19 cellular contexts compared by ENCODE assay signal in genomic region chr2:99425022-99425421, GRCh38.
DNase-seq lines count a peak whose midpoint lies in the region; ATAC-seq and TF ChIP-seq lines count a peak whose summit lies in the region.
"Had no signal": no experiment of that assay in that cellular context is flagged by ENCODE, and none has a peak within 500 bp of the region (broad histone marks: within the 10 kb centered on the region; RNA-seq: fewer than 3 reads in every experiment).

No MANE protein-coding gene starts in this region.

- ATAC-seq in SK-N-SH treated with all-trans-retinoic acid at 6 μM for 48 hours (peak; percentile 41; the same call in 2 of the 3 replicates), GM19463 (IDR thresholded peaks at IDR 0.05; ENCODE audit: unreplicated experiment) (no peak), HG02870 (IDR thresholded peaks at IDR 0.05; ENCODE audit: unreplicated experiment) (no peak)
- no peak for ATAC-seq in activated naive CD4-positive, alpha-beta T cell treated with anti-CD3 and anti-CD28 coated beads, Interleukin-2, amount 50 U/mL, for 72 hours
- ATAC-seq: activated CD8-positive, alpha-beta T cell treated with anti-CD3 and anti-CD28 coated beads for 36 hours; activated T-helper 17 cell treated with anti-CD3 and anti-CD28 coated beads, Interleukin-2, amount 50 U/mL, for 72 hours had no signal

- WGBS in sigmoid colon, 2 donors, result 47 to 64% methylated on average over 2 of the region's 2 CpGs

- no peaks in the 10 kb centered on the region for H3K9me3 ChIP-seq in sigmoid colon
- H3K9me3 ChIP-seq: BLaER1 had no signal

- DNase-seq in H4 (ENCODE audit: low spot score), result peak; percentile 30
- DNase-seq in epithelial cell of prostate (ENCODE audit: low read depth, low spot score), result peak; percentile 6
- DNase-seq in pulmonary artery endothelial cell (ENCODE audit: low read depth, low spot score), result peak; percentile 77
- no peak for DNase-seq in activated naive CD4-positive, alpha-beta T cell treated with anti-CD3 and anti-CD28 coated beads, Interleukin-2, amount 50 U/mL, for 72 hours (ENCODE audit: low spot score in 2 of 2)
- no peak for DNase-seq in sigmoid colon
- DNase-seq: activated CD8-positive, alpha-beta T cell treated with anti-CD3 and anti-CD28 coated beads for 36 hours; effector CD8-positive, alpha-beta T cell; head of caudate nucleus; kidney; NCI-H146; occipital lobe; stimulated activated naive CD4-positive, alpha-beta T cell treated with Interleukin-2 at 50 U/mL for 16 hours had no signal

- H3K9me3 Mint-ChIP-seq in activated naive CD4-positive, alpha-beta T cell treated with anti-CD3 and anti-CD28 coated beads, Interleukin-2, amount 50 U/mL, for 72 hours, result no peaks in the 10 kb centered on the region
- H3K9me3 Mint-ChIP-seq: activated CD8-positive, alpha-beta T cell treated with anti-CD3 and anti-CD28 coated beads for 36 hours; activated T-helper 17 cell treated with anti-CD3 and anti-CD28 coated beads, Interleukin-2, amount 50 U/mL, for 72 hours had no signal

- H3K27ac ChIP-seq in epithelial cell of prostate (no peak overlapping the region), sigmoid colon (no peak overlapping the region)
- H3K27ac ChIP-seq: BLaER1, HL-60 had no signal

- TF ChIP-seq CTCF in sigmoid colon (IDR thresholded peaks at IDR 0.05), result no peak

- TF ChIP-seq EP300 in sigmoid colon (IDR thresholded peaks at IDR 0.05), result no peak

- H3K4me1 ChIP-seq in sigmoid colon, result peaks cover 0 to 37% (median 19%) of the 10 kb centered on the region in 4 donors

- no peak overlapping the region for H3K4me3 ChIP-seq in sigmoid colon
- H3K4me3 ChIP-seq: BLaER1, smooth muscle cell had no signal

- no peak overlapping the region for H3K27ac Mint-ChIP-seq in activated naive CD4-positive, alpha-beta T cell treated with anti-CD3 and anti-CD28 coated beads, Interleukin-2, amount 50 U/mL, for 72 hours
- H3K27ac Mint-ChIP-seq: activated CD8-positive, alpha-beta T cell treated with anti-CD3 and anti-CD28 coated beads for 36 hours; activated T-helper 17 cell treated with anti-CD3 and anti-CD28 coated beads, Interleukin-2, amount 50 U/mL, for 72 hours had no signal

- H3K36me3 Mint-ChIP-seq in activated naive CD4-positive, alpha-beta T cell treated with anti-CD3 and anti-CD28 coated beads, Interleukin-2, amount 50 U/mL, for 72 hours, result no peaks in the 10 kb centered on the region

- peaks cover 0 to 70% (median 7%) of the 10 kb centered on the region in 4 donors for H3K36me3 ChIP-seq in sigmoid colon

- intact Hi-C loops in sigmoid colon (cut with DNase I), result no loop called here

- no peak for TF ChIP-seq POLR2A in sigmoid colon (IDR thresholded peaks at IDR 0.05)

- no peaks in the 10 kb centered on the region for H3K27me3 ChIP-seq in sigmoid colon
- H3K27me3 ChIP-seq: BLaER1 had no signal

TF ChIP-seq in SK-N-SH treated with all-trans-retinoic acid at 6 μM for 48 hours, 23 proteins besides CTCF, POLR2A, EP300 and RAD21:
- TF ChIP-seq GLIS3 (CRISPR knock-in tag; IDR thresholded peaks at IDR 0.05) (no peak), SNAI2 (CRISPR knock-in tag; IDR thresholded peaks at IDR 0.05) (no peak), ZFP30 (CRISPR knock-in tag; IDR thresholded peaks at IDR 0.05) (no peak)
- TF ChIP-seq, protein P1, sequence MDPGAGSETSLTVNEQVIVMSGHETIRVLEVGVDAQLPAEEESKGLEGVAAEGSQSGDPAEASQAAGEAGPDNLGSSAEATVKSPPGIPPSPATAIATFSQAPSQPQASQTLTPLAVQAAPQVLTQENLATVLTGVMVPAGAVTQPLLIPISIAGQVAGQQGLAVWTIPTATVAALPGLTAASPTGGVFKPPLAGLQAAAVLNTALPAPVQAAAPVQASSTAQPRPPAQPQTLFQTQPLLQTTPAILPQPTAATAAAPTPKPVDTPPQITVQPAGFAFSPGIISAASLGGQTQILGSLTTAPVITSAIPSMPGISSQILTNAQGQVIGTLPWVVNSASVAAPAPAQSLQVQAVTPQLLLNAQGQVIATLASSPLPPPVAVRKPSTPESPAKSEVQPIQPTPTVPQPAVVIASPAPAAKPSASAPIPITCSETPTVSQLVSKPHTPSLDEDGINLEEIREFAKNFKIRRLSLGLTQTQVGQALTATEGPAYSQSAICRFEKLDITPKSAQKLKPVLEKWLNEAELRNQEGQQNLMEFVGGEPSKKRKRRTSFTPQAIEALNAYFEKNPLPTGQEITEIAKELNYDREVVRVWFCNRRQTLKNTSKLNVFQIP (CRISPR knock-in tag; IDR thresholded peaks at IDR 0.05; ENCODE audit: borderline replicate concordance, low read depth), result no peak

Comparison
In these comparisons a context has a peak if more than half of its experiments do, and no peak if none do; other contexts are left out.
1. DNase-seq: peak in H4 (single experiment), epithelial cell of prostate (single experiment) and pulmonary artery endothelial cell (single experiment); none in activated naive CD4-positive, alpha-beta T cell treated with anti-CD3 and anti-CD28 coated beads, Interleukin-2, amount 50 U/mL, for 72 hours (0 of 2) and sigmoid colon (single experiment).